In genomic region chr2:235116885-235117492, GRCh38 we compare ENCODE assay signal across 8 cellular contexts.
DNase-seq lines count a peak whose midpoint lies in the region; ATAC-seq and TF ChIP-seq lines count a peak whose summit lies in the region.

No MANE protein-coding gene starts in this region.

- TF ChIP-seq CTCF in dorsolateral prefrontal cortex (IDR thresholded peaks at IDR 0.05 in 54 of 56, conservative IDR thresholded peaks at IDR 0.05 in 2 of 56; ENCODE audit: low read depth in 1 of 56, partially characterized antibody in 56 of 56): peak; percentile 76 to 99 (median 89)
- peak; percentile 84 for TF ChIP-seq CTCF in neural progenitor cell (IDR thresholded peaks at IDR 0.05)

- H3K36me3 Mint-ChIP-seq in neural progenitor cell: no peaks in the 10 kb centered on the region
- no peaks in the 10 kb centered on the region for H3K36me3 Mint-ChIP-seq in activated T-helper 1 cell treated with anti-CD3 and anti-CD28 coated beads, Interleukin-12 subunit alpha, Interleukin-12 subunit beta, Interleukin-2, Interleukin-4 antibody, amounts not matched to agents 30 ng/mL and 10 ng/mL and 1 ng/mL, durations not matched to agents 14 hours and 24 hours and 36 hours (ENCODE audit: low read depth)

- peak overlapping the region; percentile 7 for H3K4me2 ChIP-seq in neural progenitor cell

- H3K27ac ChIP-seq in dorsolateral prefrontal cortex (no peak overlapping the region), neural progenitor cell (no peak overlapping the region)

- peaks cover 4% of the 10 kb centered on the region for H3K27me3 Mint-ChIP-seq in neural progenitor cell (ENCODE audit: insufficient read depth, low read depth)
- H3K27me3 Mint-ChIP-seq in activated T-helper 1 cell treated with anti-CD3 and anti-CD28 coated beads, Interleukin-12 subunit alpha, Interleukin-12 subunit beta, Interleukin-2, Interleukin-4 antibody, amounts not matched to agents 30 ng/mL and 10 ng/mL and 1 ng/mL, durations not matched to agents 14 hours and 24 hours and 36 hours (ENCODE audit: insufficient read depth): peaks cover 8% of the 10 kb centered on the region

- peaks cover 18% of the 10 kb centered on the region for H3K4me1 Mint-ChIP-seq in neural progenitor cell
- H3K4me1 Mint-ChIP-seq in activated T-helper 1 cell treated with anti-CD3 and anti-CD28 coated beads, Interleukin-12 subunit alpha, Interleukin-12 subunit beta, Interleukin-2, Interleukin-4 antibody, amounts not matched to agents 30 ng/mL and 10 ng/mL and 1 ng/mL, durations not matched to agents 14 hours and 24 hours and 36 hours (ENCODE audit: low read depth): no peaks in the 10 kb centered on the region

- peaks cover 11% of the 10 kb centered on the region for H3F3A ChIP-seq in neural progenitor cell (ENCODE audit: low read depth)

- H3K9me3 ChIP-seq in neural progenitor cell (ENCODE audit: low read depth): no peaks in the 10 kb centered on the region

- no peaks in the 10 kb centered on the region for H4K20me1 ChIP-seq in neural progenitor cell (ENCODE audit: low read depth)

- H3K4me3 ChIP-seq in dorsolateral prefrontal cortex (no peak overlapping the region), neural progenitor cell (no peak overlapping the region)

- peak; percentile 44 for DNase-seq in AG08396 (ENCODE audit: low spot score)
- DNase-seq in H4 (ENCODE audit: low spot score): peak; percentile 40
- peak; percentile 64 for DNase-seq in NCI-H774 (lab: John Stamatoyannopoulos, UW)
- no peak for DNase-seq in dorsolateral prefrontal cortex
- DNase-seq in neural progenitor cell (ENCODE audit: low spot score): peak; percentile 64
- DNase-seq in iPS-NIHi11 (ENCODE audit: low spot score): no peak
- no peak for DNase-seq in activated T-helper 1 cell treated with anti-CD3 and anti-CD28 coated beads, Interleukin-12 subunit alpha, Interleukin-12 subunit beta, Interleukin-2, Interleukin-4 antibody, amounts not matched to agents 30 ng/mL and 10 ng/mL and 1 ng/mL, durations not matched to agents 14 hours and 24 hours and 36 hours (ENCODE audit: low spot score)

- H3K9me3 Mint-ChIP-seq in neural progenitor cell: peaks cover 2% of the 10 kb centered on the region
- peaks cover 7% of the 10 kb centered on the region for H3K9me3 Mint-ChIP-seq in activated T-helper 1 cell treated with anti-CD3 and anti-CD28 coated beads, Interleukin-12 subunit alpha, Interleukin-12 subunit beta, Interleukin-2, Interleukin-4 antibody, amounts not matched to agents 30 ng/mL and 10 ng/mL and 1 ng/mL, durations not matched to agents 14 hours and 24 hours and 36 hours

- H3K27me3 ChIP-seq in dorsolateral prefrontal cortex: peaks cover 0 to 5% (median 0%) of the 10 kb centered on the region in 45 donors
- peaks cover 30% of the 10 kb centered on the region for H3K27me3 ChIP-seq in neural progenitor cell

- no peak overlapping the region for H3K27ac Mint-ChIP-seq in neural progenitor cell
- H3K27ac Mint-ChIP-seq in activated T-helper 1 cell treated with anti-CD3 and anti-CD28 coated beads, Interleukin-12 subunit alpha, Interleukin-12 subunit beta, Interleukin-2, Interleukin-4 antibody, amounts not matched to agents 30 ng/mL and 10 ng/mL and 1 ng/mL, durations not matched to agents 14 hours and 24 hours and 36 hours: no peak overlapping the region

- H3K4me3 Mint-ChIP-seq in neural progenitor cell: no peak overlapping the region
- no peak overlapping the region for H3K4me3 Mint-ChIP-seq in activated T-helper 1 cell treated with anti-CD3 and anti-CD28 coated beads, Interleukin-12 subunit alpha, Interleukin-12 subunit beta, Interleukin-2, Interleukin-4 antibody, amounts not matched to agents 30 ng/mL and 10 ng/mL and 1 ng/mL, durations not matched to agents 14 hours and 24 hours and 36 hours

- intact Hi-C loops in dorsolateral prefrontal cortex (cut with DNase I): loop anchor here (5.0 to 10.0 kb wide), 2 partner anchors 980 to 1142 kb away; no protein-coding TSS in a partner anchor
- intact Hi-C loops in activated T-helper 1 cell treated with anti-CD3 and anti-CD28 coated beads, Interleukin-12 subunit alpha, Interleukin-12 subunit beta, Interleukin-2, Interleukin-4 antibody, amounts not matched to agents 30 ng/mL and 10 ng/mL and 1 ng/mL, durations not matched to agents 14 hours and 24 hours and 36 hours (cut with micrococcal nuclease): loop anchor here (1.0 kb wide), 1 partner anchor 567 kb away; no protein-coding TSS in a partner anchor

- no peak for ATAC-seq in HG03354 (IDR thresholded peaks at IDR 0.05; ENCODE audit: poor library complexity, severe bottlenecking, unreplicated experiment)

- no peak overlapping the region for H3K9ac ChIP-seq in neural progenitor cell

- no peaks in the 10 kb centered on the region for H3K36me3 ChIP-seq in neural progenitor cell

- no peaks in the 10 kb centered on the region for H3K79me2 ChIP-seq in neural progenitor cell (ENCODE audit: low read depth)

- peaks cover 7% of the 10 kb centered on the region for H3K4me1 ChIP-seq in neural progenitor cell

- no peak overlapping the region for H2AFZ ChIP-seq in neural progenitor cell (replicated peaks)

Comparison
In these comparisons a context has a peak if more than half of its experiments do, and no peak if none do; other contexts are left out.
1. DNase-seq: peak in AG08396 (single experiment), H4 (single experiment), NCI-H774 (single experiment) and neural progenitor cell (single experiment); none in dorsolateral prefrontal cortex (0 of 10), iPS-NIHi11 (single experiment) and activated T-helper 1 cell treated with anti-CD3 and anti-CD28 coated beads, Interleukin-12 subunit alpha, Interleukin-12 subunit beta, Interleukin-2, Interleukin-4 antibody, amounts not matched to agents 30 ng/mL and 10 ng/mL and 1 ng/mL, durations not matched to agents 14 hours and 24 hours and 36 hours (single experiment).